Comparison of ENCODE assay signal across 27 cellular contexts in genomic region chr6:52108128-52108527, GRCh38. TPM values are rescaled to one million over a fixed set of nuclear protein-coding genes. Genes with fewer than 3 reads are reported as not detected.
DNase-seq lines count a peak whose midpoint lies in the region; ATAC-seq and TF ChIP-seq lines count a peak whose summit lies in the region.
"Had no signal": no experiment of that assay in that cellular context is flagged by ENCODE, and none has a peak within 500 bp of the region (broad histone marks: within the 10 kb centered on the region; RNA-seq: fewer than 3 reads in every experiment).

No MANE protein-coding gene starts in this region.

- H3K27ac ChIP-seq in osteoblast (ENCODE audit: low read depth, low read length), result no peak overlapping the region
- H3K27ac ChIP-seq in right lobe of liver, result no peak overlapping the region
- no peak overlapping the region for H3K27ac ChIP-seq in heart right ventricle
- H3K27ac ChIP-seq: body of pancreas, parathyroid adenoma, thyroid gland had no signal

- DNase-seq in HK-2 (ENCODE audit: unreplicated experiment) (peak; percentile 40), NCI-H2171 (lab: John Stamatoyannopoulos, UW) (peak; percentile 57), iPS DF 19.7 (ENCODE audit: low read depth, low spot score) (peak; percentile 28), osteoblast (ENCODE audit: insufficient read length, low spot score, missing footprints) (peak; percentile 17), NCI-H510A (lab: John Stamatoyannopoulos, UW) (no peak), right lobe of liver (no peak), heart right ventricle (no peak)
- DNase-seq: activated CD4-positive, alpha-beta T cell treated with anti-CD3 and anti-CD28 coated beads for 4 hours; activated T-cell treated with anti-CD3 and anti-CD28 coated beads, Interleukin-2, amount 50 U/mL, for 24 hours; body of pancreas; C1 segment of cervical spinal cord; Caco-2; GOT3; head of caudate nucleus; naive thymus-derived CD8-positive, alpha-beta T cell; NCI-H187; NCI-H446 treated with DMSO at 0.1 percent for 48 hours; NK-92 treated with Interleukin-12 subunit alpha and Interleukin-12 subunit beta, amount 100 ng/mL, for 24 hours; right cardiac atrium; stimulated activated CD4-positive, alpha-beta T cell treated with anti-CD3 and anti-CD28 coated beads, Interleukin-15, amount 100 ng/mL, for 24 hours; thyroid gland had no signal

- H3K9me3 ChIP-seq in osteoblast (ENCODE audit: low read depth, low read length) (no peaks in the 10 kb centered on the region), right lobe of liver (no peaks in the 10 kb centered on the region), heart right ventricle (no peaks in the 10 kb centered on the region)
- H3K9me3 ChIP-seq: body of pancreas, Caco-2, thyroid gland had no signal

- H2AFZ ChIP-seq in osteoblast (ENCODE audit: low read length), result no peak overlapping the region
- H2AFZ ChIP-seq: parathyroid adenoma had no signal

- no peak overlapping the region for H3K4me3 ChIP-seq in osteoblast (ENCODE audit: insufficient read depth, low read length)
- no peak overlapping the region for H3K4me3 ChIP-seq in right lobe of liver
- no peak overlapping the region for H3K4me3 ChIP-seq in heart right ventricle
- H3K4me3 ChIP-seq: body of pancreas, thyroid gland had no signal

- H4K20me1 ChIP-seq in osteoblast (ENCODE audit: insufficient read depth, low read length), result no peaks in the 10 kb centered on the region

- H3K4me1 ChIP-seq in osteoblast (ENCODE audit: insufficient read depth, low read length) (no peaks in the 10 kb centered on the region), right lobe of liver (no peaks in the 10 kb centered on the region), heart right ventricle (no peaks in the 10 kb centered on the region)
- H3K4me1 ChIP-seq: body of pancreas, Caco-2, parathyroid adenoma, thyroid gland had no signal

- 80% methylated on average over 1 of the region's 4 CpGs for WGBS in right lobe of liver (ENCODE audit: insufficient coverage, low coverage, low lambda C conversion rate, missing lambda C conversion rate)
- 25 to 37% methylated on average over 4 of the region's 4 CpGs for WGBS in heart right ventricle, 2 donors

- ATAC-seq in HG03460 (IDR thresholded peaks at IDR 0.05; ENCODE audit: unreplicated experiment) (no peak), right lobe of liver (no peak), heart right ventricle (no peak)
- ATAC-seq: body of pancreas; left lobe of liver; naive thymus-derived CD8-positive, alpha-beta T cell; Panc1; right cardiac atrium had no signal

- TF ChIP-seq CTCF in osteoblast (IDR thresholded peaks at IDR 0.05; ENCODE audit: extremely low read depth, low read depth, low read length) (no peak), right lobe of liver (IDR thresholded peaks at IDR 0.05) (no peak), heart right ventricle (IDR thresholded peaks at IDR 0.05) (no peak)

- H3K4me2 ChIP-seq in osteoblast (ENCODE audit: insufficient read depth, low read length), result no peak overlapping the region

- no peaks in the 10 kb centered on the region for H3K36me3 ChIP-seq in osteoblast (ENCODE audit: insufficient read depth, low read length)
- H3K36me3 ChIP-seq in right lobe of liver, result no peaks in the 10 kb centered on the region
- no peaks in the 10 kb centered on the region for H3K36me3 ChIP-seq in heart right ventricle
- H3K36me3 ChIP-seq: thyroid gland had no signal

- H3K27me3 ChIP-seq in osteoblast (ENCODE audit: insufficient read depth, low read length) (no peaks in the 10 kb centered on the region), right lobe of liver (no peaks in the 10 kb centered on the region), heart right ventricle (peaks cover 0 to 12% (median 0%) of the 10 kb centered on the region in 7 donors)
- H3K27me3 ChIP-seq: body of pancreas, thyroid gland had no signal

- intact Hi-C loops in right lobe of liver (cut with DNase I) (no loop called here), heart right ventricle (cut with DNase I) (loop anchor here in 1 of 10 donors (10.0 kb wide), 1 partner anchor 157 kb away; no protein-coding TSS in a partner anchor)

- no peak for TF ChIP-seq POLR2A in right lobe of liver (IDR thresholded peaks at IDR 0.05)

- no peaks in the 10 kb centered on the region for H3K79me2 ChIP-seq in osteoblast (ENCODE audit: insufficient read depth, low read length)
- H3K79me2 ChIP-seq: parathyroid adenoma had no signal

RNA-seq across cellular contexts. Expression of gene PKHD1, which starts 20.7 kb away (rescaled TPM):
- total RNA-seq in osteoblast (not detected in 2 replicates), right lobe of liver (1 to 10 TPM; 1.2 to 3.0 (median 2.3) TPM), heart right ventricle (under 1 TPM in 4 of 10 donors, not detected in 6; 0.02 to 0.07 (median 0.03) TPM)
- polyA plus RNA-seq in heart right ventricle, result under 1 TPM in 1 of 2 donors, not detected in 1; under 0.01 TPM
- total RNA-seq: activated CD8-positive, alpha-beta memory T cell treated with anti-CD3 and anti-CD28 coated beads for 36 hours; naive thymus-derived CD8-positive, alpha-beta T cell; T-helper 1 cell treated with Interleukin-12 subunit alpha and Interleukin-12 subunit beta and Interleukin-4 antibody, amounts not matched to agents 30 ng/mL and 1 ng/mL, for 36 hours had no signal
- polyA plus RNA-seq: naive thymus-derived CD8-positive, alpha-beta T cell had no signal

Comparison
In these comparisons a context has a peak if more than half of its experiments do, and no peak if none do; other contexts are left out.
1. DNase-seq: peak in HK-2 (single experiment), NCI-H2171 (single experiment), iPS DF 19.7 (single experiment) and osteoblast (single experiment); none in NCI-H510A (single experiment), right lobe of liver (0 of 3) and heart right ventricle (0 of 2).